ENCODE assay signal across 8 cellular contexts in genomic region chr17:29176500-29177351, GRCh38. TPM values are rescaled to one million over a fixed set of nuclear protein-coding genes. Genes with fewer than 3 reads are reported as not detected.
DNase-seq lines count a peak whose midpoint lies in the region; ATAC-seq and TF ChIP-seq lines count a peak whose summit lies in the region.

No MANE protein-coding gene starts in this region.

- H3K27me3 ChIP-seq in HUES48 (ENCODE audit: control insufficient read depth, insufficient read depth, low read length) (peaks cover 11% of the 10 kb centered on the region), Panc1 (ENCODE audit: control insufficient read depth, insufficient read depth, low read length) (no peaks in the 10 kb centered on the region), upper lobe of right lung (no peaks in the 10 kb centered on the region)

- peak overlapping the region; percentile 75 for H3K4me3 Mint-ChIP-seq in activated T-helper 17 cell treated with anti-CD3 and anti-CD28 coated beads, Interleukin-2, amount 50 U/mL, for 72 hours

- peaks cover 12% of the 10 kb centered on the region for H3K4me1 Mint-ChIP-seq in activated T-helper 17 cell treated with anti-CD3 and anti-CD28 coated beads, Interleukin-2, amount 50 U/mL, for 72 hours

- POLR2A ChIA-PET in Panc1 (lab: Charles Lee): interaction anchor here (0.5 to 1.6 kb wide), 4 partner anchors 16 to 33 kb away, joined by 3 to 7 read pairs (median 4); no protein-coding TSS in a partner anchor

- CTCF ChIA-PET in Panc1 (lab: Charles Lee): interaction anchor here (0.7 to 5.6 kb wide), 3 partner anchors 28 to 53 kb away, joined by 3 to 97 read pairs (median 3); no protein-coding TSS in a partner anchor

- no peaks in the 10 kb centered on the region for H3K36me3 Mint-ChIP-seq in activated T-helper 17 cell treated with anti-CD3 and anti-CD28 coated beads, Interleukin-2, amount 50 U/mL, for 72 hours (ENCODE audit: low read depth)

- no peaks in the 10 kb centered on the region for H3K9me3 Mint-ChIP-seq in activated T-helper 17 cell treated with anti-CD3 and anti-CD28 coated beads, Interleukin-2, amount 50 U/mL, for 72 hours

- in situ Hi-C loops in Panc1 (cut with HindIII; ENCODE audit: low pct_unique_long_range_greater_than_20kb, low sequenced_read_pairs): no loop called here

- peak overlapping the region; percentile 73 for H3K27ac ChIP-seq in HUES48 (ENCODE audit: low read depth, low read length)
- peak overlapping the region; percentile 83 for H3K27ac ChIP-seq in Panc1 (ENCODE audit: low read length)
- H3K27ac ChIP-seq in upper lobe of right lung: peak overlapping the region; percentile 89

- DNase-seq in GM12864 (ENCODE audit: low read depth): peak; percentile 48
- DNase-seq in Panc1 (ENCODE audit: low read depth, low spot score): no peak
- peak; percentile 37 for DNase-seq in fibroblast of the aortic adventitia (ENCODE audit: low read depth)
- DNase-seq in omental fat pad (ENCODE audit: low spot score): no peak
- DNase-seq in upper lobe of right lung: peak; percentile 87

- peak; percentile 36 for ATAC-seq in Panc1
- peak; percentile 53 for ATAC-seq in activated T-helper 17 cell treated with anti-CD3 and anti-CD28 coated beads, Interleukin-2, amount 50 U/mL, for 72 hours (replicated peaks)
- ATAC-seq in omental fat pad (ENCODE audit: low FRiP score): peak; percentile 22
- ATAC-seq in upper lobe of right lung: peak; percentile 74
- no peak for ATAC-seq in HG03571 (IDR thresholded peaks at IDR 0.05; ENCODE audit: unreplicated experiment)

- BruUV-seq in Panc1 (replicated peaks; lab: Mats Ljungman, UMichigan): no TSS peak

- H3K9me3 ChIP-seq in HUES48 (ENCODE audit: control insufficient read depth, insufficient read depth, low read length) (no peaks in the 10 kb centered on the region), Panc1 (ENCODE audit: control insufficient read depth, insufficient read depth, low read depth, low read length) (no peaks in the 10 kb centered on the region), upper lobe of right lung (no peaks in the 10 kb centered on the region)

- intact Hi-C loops in Panc1 (cut with micrococcal nuclease; ENCODE audit: unreplicated experiment): no loop called here
- intact Hi-C loops in upper lobe of right lung (cut with DNase I): no loop called here

- no peaks in the 10 kb centered on the region for H3K27me3 Mint-ChIP-seq in activated T-helper 17 cell treated with anti-CD3 and anti-CD28 coated beads, Interleukin-2, amount 50 U/mL, for 72 hours

- peak overlapping the region; percentile 81 for H3K27ac Mint-ChIP-seq in activated T-helper 17 cell treated with anti-CD3 and anti-CD28 coated beads, Interleukin-2, amount 50 U/mL, for 72 hours

- TF ChIP-seq CTCF in GM12864 (IDR thresholded peaks at IDR 0.05; ENCODE audit: low read depth, low read length, missing control alignments) (no peak), Panc1 (IDR thresholded peaks at IDR 0.05) (no peak), fibroblast of the aortic adventitia (IDR thresholded peaks at IDR 0.05; ENCODE audit: insufficient read depth, low read length) (no peak), omental fat pad (IDR thresholded peaks at IDR 0.05) (no peak), upper lobe of right lung (IDR thresholded peaks at IDR 0.05) (no peak)

- H3K4me3 ChIP-seq in GM12864 (ENCODE audit: low read depth, low read length) (peak overlapping the region; percentile 71), HUES48 (ENCODE audit: low read depth, low read length) (peak overlapping the region; percentile 55), Panc1 (ENCODE audit: low read depth in 2 of 2, low read length in 2 of 2) (peak overlapping the region; percentile 54 to 65), fibroblast of the aortic adventitia (ENCODE audit: low read depth, low read length) (peak overlapping the region; percentile 61), upper lobe of right lung (peak overlapping the region; percentile 59)

- no peaks in the 10 kb centered on the region for H3K36me3 ChIP-seq in HUES48 (ENCODE audit: control insufficient read depth, insufficient read depth, low read length)
- H3K36me3 ChIP-seq in Panc1 (ENCODE audit: control insufficient read depth, insufficient read depth, low read length): no peaks in the 10 kb centered on the region
- H3K36me3 ChIP-seq in upper lobe of right lung: no peaks in the 10 kb centered on the region

- H3K4me1 ChIP-seq in HUES48 (ENCODE audit: control insufficient read depth, insufficient read depth, low read length) (peaks cover 31% of the 10 kb centered on the region), Panc1 (ENCODE audit: control insufficient read depth, insufficient read depth, low read length) (peaks cover 37% of the 10 kb centered on the region), upper lobe of right lung (peaks cover 41% of the 10 kb centered on the region)

- peak overlapping the region; percentile 30 for H3K9ac ChIP-seq in HUES48 (ENCODE audit: low read depth, low read length)

RNA-seq across cellular contexts. Expression of gene MYO18A, which starts 3.5 kb away (rescaled TPM):
- total RNA-seq in Panc1 (2021; ENCODE audit: unreplicated experiment): 108 TPM
- 94.4 TPM for polyA plus RNA-seq in Panc1 (2012; ENCODE audit: insufficient read length)
- 10 to 100 TPM; 90.6 to 95.9 TPM for total RNA-seq in activated T-helper 17 cell treated with anti-CD3 and anti-CD28 coated beads, Interleukin-2, amount 50 U/mL, for 72 hours
- total RNA-seq in fibroblast of the aortic adventitia (ENCODE audit: low replicate concordance): 78.3 and 82.8 TPM in 2 replicates
- total RNA-seq in omental fat pad: 10 to 100 TPM; 33.1 to 99.0 (median 50.6) TPM
- total RNA-seq in upper lobe of right lung: 51.0 TPM

Comparison
In these comparisons a context has a peak if more than half of its experiments do, and no peak if none do; other contexts are left out.
1. DNase-seq: peak in GM12864 (single experiment), fibroblast of the aortic adventitia (single experiment) and upper lobe of right lung (single experiment); none in Panc1 (single experiment) and omental fat pad (single experiment).
2. Peak in every context shown above with its lines, with median percentiles within 50 percentile points of each other: H3K4me3 ChIP-seq and H3K27ac ChIP-seq.